In the genomic region with DNA sequence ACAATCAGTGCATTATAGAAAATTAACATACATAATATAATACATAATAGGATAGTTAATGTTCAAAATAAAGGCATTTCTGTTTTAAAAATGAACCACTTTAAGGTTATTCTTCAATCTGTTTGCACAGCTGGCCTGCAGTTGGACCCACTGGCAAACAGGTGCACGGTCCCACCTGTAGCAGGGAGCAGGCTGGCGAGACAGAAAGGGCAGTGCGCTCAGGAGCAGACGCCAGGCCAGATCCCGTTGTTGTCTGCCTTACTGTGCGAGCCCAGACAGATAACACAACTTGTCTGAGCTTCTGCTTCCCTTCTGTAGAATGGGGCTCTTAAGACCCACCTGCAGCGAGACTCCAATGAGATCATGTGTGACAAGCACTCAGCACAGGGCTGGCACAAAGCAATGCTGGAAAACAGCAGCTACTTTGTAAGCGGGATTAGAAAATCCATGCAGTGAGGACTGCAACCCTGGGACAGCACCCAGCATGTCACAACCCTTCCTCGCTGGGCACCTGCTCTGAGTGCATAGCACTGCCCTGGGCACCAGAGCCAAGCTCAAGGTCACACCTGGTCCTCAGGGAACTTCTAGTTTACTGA, we compare ENCODE assay signal across 29 cellular contexts. TPM values are rescaled to one million over a fixed set of nuclear protein-coding genes. Genes with fewer than 3 reads are reported as not detected.
DNase-seq lines count a peak whose midpoint lies in the region; ATAC-seq lines count a peak whose summit lies in the region.
"Had no signal": no experiment of that assay in that cellular context is flagged by ENCODE, and none has a peak within 500 bp of the region (broad histone marks: within the 10 kb centered on the region; RNA-seq: fewer than 3 reads in every experiment).

No MANE protein-coding gene starts in this region.

- peak overlapping the region; percentile 64 for H3K27ac Mint-ChIP-seq in memory B cell
- H3K27ac Mint-ChIP-seq: activated CD4-positive, alpha-beta memory T cell treated with anti-CD3 and anti-CD28 coated beads, Interleukin-2, amount 10 ng/mL, durations not matched to agents 7 days and 5 days; activated naive CD4-positive, alpha-beta T cell treated with anti-CD3 and anti-CD28 coated beads, Interleukin-2, amount 50 U/mL, for 24 hours; activated T-helper 2 cell treated with anti-CD3 and anti-CD28 coated beads, Interferon-gamma antibody, Interleukin-2, Interleukin-4, amounts not matched to agents 10 μg/mL and 5 μg/mL and 100 μg/mL, durations not matched to agents 14 hours and 24 hours and 36 hours had no signal

- intact Hi-C loops in left cardiac atrium (cut with DNase I): no loop called here

- peaks cover 14% of the 10 kb centered on the region for H3K4me1 Mint-ChIP-seq in memory B cell
- H3K4me1 Mint-ChIP-seq: CD14-positive monocyte had no signal

- peaks cover 12% of the 10 kb centered on the region for H3K36me3 Mint-ChIP-seq in memory B cell

- no peak for ATAC-seq in memory B cell (ENCODE audit: low read depth)
- ATAC-seq in left cardiac atrium: no peak
- ATAC-seq in GM21447 (IDR thresholded peaks at IDR 0.05; ENCODE audit: unreplicated experiment): no peak
- ATAC-seq: foreskin keratinocyte; left lung; Panc1; stimulated activated naive CD8-positive, alpha-beta T cell treated with anti-CD3 and anti-CD28 coated beads, Interleukin-15, Interleukin-2, amounts not matched to agents 100 U/mL and 50 U/mL, for 24 hours had no signal

- H3K9me3 Mint-ChIP-seq in memory B cell: no peaks in the 10 kb centered on the region
- H3K9me3 Mint-ChIP-seq: activated CD4-positive, alpha-beta memory T cell treated with anti-CD3 and anti-CD28 coated beads, Interleukin-2, amount 10 ng/mL, durations not matched to agents 7 days and 5 days; activated naive CD4-positive, alpha-beta T cell treated with anti-CD3 and anti-CD28 coated beads, Interleukin-2, amount 50 U/mL, for 24 hours; activated T-helper 2 cell treated with anti-CD3 and anti-CD28 coated beads, Interferon-gamma antibody, Interleukin-2, Interleukin-4, amounts not matched to agents 10 μg/mL and 5 μg/mL and 100 μg/mL, durations not matched to agents 14 hours and 24 hours and 36 hours; neural crest cell had no signal

- DNase-seq in NCI-H2196 treated with DMSO at 0.1 percent for 48 hours (lab: John Stamatoyannopoulos, UW; ENCODE audit: unreplicated experiment): peak; percentile 16
- no peak for DNase-seq in NCI-H2196 (lab: John Stamatoyannopoulos, UW; ENCODE audit: unreplicated experiment)
- DNase-seq in NCI-H1105 treated with DMSO at 0.1 percent for 48 hours (lab: John Stamatoyannopoulos, UW): peak; percentile 77
- DNase-seq in NCI-H345 treated with DMSO at 0.1 percent for 48 hours (lab: John Stamatoyannopoulos, UW; ENCODE audit: unreplicated experiment): peak; percentile 82
- DNase-seq in memory B cell (ENCODE audit: low spot score in 2 of 2): no peak
- DNase-seq in NCI-H226: no peak
- DNase-seq in left cardiac atrium: no peak
- DNase-seq: activated CD4-positive, alpha-beta memory T cell treated with anti-CD3 and anti-CD28 coated beads, Interleukin-2, amount 10 ng/mL, durations not matched to agents 7 days and 5 days; activated CD4-positive, CD25-positive, alpha-beta regulatory T cell treated with anti-CD3 and anti-CD28 coated beads, Interleukin-2, amount 50 U/mL, for 72 hours; amniotic stem cell; brain microvascular endothelial cell; cerebellar nuclear complex; esophagus squamous epithelium; foreskin keratinocyte; HCEC 1CT; Kasumi-1; left lung; mesenchymal stem cell; NCI-H187 treated with DMSO at 0.1 percent for 48 hours; NCI-H524; ovary; Right ventricle myocardium superior; stimulated activated naive CD8-positive, alpha-beta T cell treated with anti-CD3 and anti-CD28 coated beads, Interleukin-15, Interleukin-2, amounts not matched to agents 100 U/mL and 50 U/mL, for 24 hours had no signal

- H3K4me3 Mint-ChIP-seq in memory B cell: no peak overlapping the region
- H3K4me3 Mint-ChIP-seq: activated CD4-positive, alpha-beta memory T cell treated with anti-CD3 and anti-CD28 coated beads, Interleukin-2, amount 10 ng/mL, durations not matched to agents 7 days and 5 days; activated naive CD4-positive, alpha-beta T cell treated with anti-CD3 and anti-CD28 coated beads, Interleukin-2, amount 50 U/mL, for 24 hours; CD14-positive monocyte; neural crest cell had no signal

- no peaks in the 10 kb centered on the region for H3K27me3 Mint-ChIP-seq in memory B cell
- H3K27me3 Mint-ChIP-seq: activated CD4-positive, alpha-beta memory T cell treated with anti-CD3 and anti-CD28 coated beads, Interleukin-2, amount 10 ng/mL, durations not matched to agents 7 days and 5 days; activated naive CD4-positive, alpha-beta T cell treated with anti-CD3 and anti-CD28 coated beads, Interleukin-2, amount 50 U/mL, for 24 hours had no signal

RNA-seq across cellular contexts. Expression of a gene that starts 33.5 kb away (rescaled TPM):
- 10 to 100 TPM; 35.0 to 43.6 TPM for total RNA-seq in left cardiac atrium

Comparison
In these comparisons a context has a peak if more than half of its experiments do, and no peak if none do; other contexts are left out.
1. DNase-seq: peak in NCI-H2196 treated with DMSO at 0.1 percent for 48 hours (single experiment), NCI-H1105 treated with DMSO at 0.1 percent for 48 hours (single experiment) and NCI-H345 treated with DMSO at 0.1 percent for 48 hours (single experiment); none in NCI-H2196 (single experiment), memory B cell (0 of 2), NCI-H226 (single experiment) and left cardiac atrium (single experiment).